ENCODE assay signal across 1 cellular context in the genomic region with DNA sequence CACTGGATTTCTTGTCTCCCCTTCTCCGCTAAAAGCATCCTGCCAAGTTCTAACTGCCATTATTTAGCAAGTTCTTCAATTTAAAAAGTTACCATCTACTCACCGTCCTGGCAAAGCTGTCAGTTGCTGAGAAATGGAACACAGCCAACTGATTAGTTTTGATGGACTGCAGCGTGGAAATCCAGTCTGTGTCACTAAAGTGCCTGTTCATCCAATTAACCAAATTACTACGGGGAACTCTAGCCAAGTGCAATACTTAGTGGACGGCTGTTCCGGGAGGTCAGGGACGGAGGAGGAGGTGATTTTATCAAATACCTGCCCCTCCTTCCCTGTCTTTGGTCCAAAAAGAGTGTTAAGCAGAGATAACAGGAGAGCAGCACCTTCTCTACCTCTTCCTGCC.
TF ChIP-seq lines count a peak whose summit lies in the region.

No MANE protein-coding gene starts in this region.

TF ChIP-seq in SK-N-SH, 30 proteins besides CTCF, POLR2A, EP300 and RAD21 (continued from another document):
- TF ChIP-seq REST (IDR thresholded peaks at IDR 0.05; ENCODE audit: low read depth, low read length), result no peak
- no peak for TF ChIP-seq PBX3 (IDR thresholded peaks at IDR 0.05)
- peak; percentile 78 for TF ChIP-seq MXI1 (IDR thresholded peaks at IDR 0.05; ENCODE audit: low read depth, low read length)
- no peak for TF ChIP-seq NRF1 (IDR thresholded peaks at IDR 0.05; ENCODE audit: low read depth, low read length)
- TF ChIP-seq, protein P1, sequence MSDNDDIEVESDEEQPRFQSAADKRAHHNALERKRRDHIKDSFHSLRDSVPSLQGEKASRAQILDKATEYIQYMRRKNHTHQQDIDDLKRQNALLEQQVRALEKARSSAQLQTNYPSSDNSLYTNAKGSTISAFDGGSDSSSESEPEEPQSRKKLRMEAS (IDR thresholded peaks at IDR 0.05; ENCODE audit: low read depth), result no peak
- no peak for TF ChIP-seq RXRA (IDR thresholded peaks at IDR 0.05; ENCODE audit: borderline replicate concordance, low read depth)
- TF ChIP-seq, protein P2, sequence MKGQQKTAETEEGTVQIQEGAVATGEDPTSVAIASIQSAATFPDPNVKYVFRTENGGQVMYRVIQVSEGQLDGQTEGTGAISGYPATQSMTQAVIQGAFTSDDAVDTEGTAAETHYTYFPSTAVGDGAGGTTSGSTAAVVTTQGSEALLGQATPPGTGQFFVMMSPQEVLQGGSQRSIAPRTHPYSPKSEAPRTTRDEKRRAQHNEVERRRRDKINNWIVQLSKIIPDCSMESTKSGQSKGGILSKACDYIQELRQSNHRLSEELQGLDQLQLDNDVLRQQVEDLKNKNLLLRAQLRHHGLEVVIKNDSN (IDR thresholded peaks at IDR 0.05; ENCODE audit: borderline replicate concordance, low read depth), result no peak
